Comparison of ENCODE assay signal across 10 cellular contexts in the genomic region with DNA sequence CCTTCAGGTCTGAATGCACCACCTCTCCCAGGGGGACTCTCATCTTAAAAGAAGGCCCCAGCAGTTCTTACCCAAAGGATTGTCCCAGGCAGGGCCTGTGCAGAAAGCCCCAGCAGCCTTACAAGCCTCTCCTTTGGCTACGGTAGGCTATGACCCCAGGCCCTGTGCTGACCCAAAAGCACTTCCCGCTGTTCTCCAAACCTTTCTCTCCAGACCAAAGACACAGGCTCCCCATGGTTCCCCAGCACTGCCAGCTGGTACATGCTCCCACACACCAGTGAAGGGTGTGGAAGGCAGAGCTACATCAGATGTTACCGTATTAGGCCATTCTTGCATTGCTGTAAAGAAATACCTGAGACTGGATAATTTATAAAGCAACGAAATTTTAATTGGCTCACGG. TPM values are rescaled to one million over a fixed set of nuclear protein-coding genes. Genes with fewer than 3 reads are reported as not detected.
DNase-seq lines count a peak whose midpoint lies in the region; ATAC-seq and TF ChIP-seq lines count a peak whose summit lies in the region.
"Had no signal": no experiment of that assay in that cellular context is flagged by ENCODE, and none has a peak within 500 bp of the region (broad histone marks: within the 10 kb centered on the region; RNA-seq: fewer than 3 reads in every experiment).

No MANE protein-coding gene starts in this region.

- H3K27me3 Mint-ChIP-seq in activated naive CD4-positive, alpha-beta T cell treated with anti-CD3 and anti-CD28 coated beads for 36 hours (ENCODE audit: low read depth): no peaks in the 10 kb centered on the region
- no peaks in the 10 kb centered on the region for H3K27me3 Mint-ChIP-seq in activated CD8-positive, alpha-beta T cell treated with anti-CD3 and anti-CD28 coated beads for 36 hours

- H3K36me3 ChIP-seq in lower lobe of right lung: no peaks in the 10 kb centered on the region
- H3K36me3 ChIP-seq in vagina: no peaks in the 10 kb centered on the region

- peaks cover 8% of the 10 kb centered on the region for H3K36me3 Mint-ChIP-seq in activated naive CD4-positive, alpha-beta T cell treated with anti-CD3 and anti-CD28 coated beads for 36 hours (ENCODE audit: low read depth)
- peaks cover 22% of the 10 kb centered on the region for H3K36me3 Mint-ChIP-seq in activated CD8-positive, alpha-beta T cell treated with anti-CD3 and anti-CD28 coated beads for 36 hours (ENCODE audit: low read depth)

- POLR2A ChIA-PET in activated CD8-positive, alpha-beta T cell treated with anti-CD3 and anti-CD28 coated beads for 36 hours (lab: Charles Lee): interaction anchor here (0.6 to 5.2 kb wide), 15 partner anchors 9 to 181 kb away, joined by 3 to 90 read pairs (median 4); a partner anchor contains a TSS

- H3K9me3 ChIP-seq in lower lobe of right lung: no peaks in the 10 kb centered on the region
- no peaks in the 10 kb centered on the region for H3K9me3 ChIP-seq in vagina

- H3K4me1 Mint-ChIP-seq in activated naive CD4-positive, alpha-beta T cell treated with anti-CD3 and anti-CD28 coated beads for 36 hours (ENCODE audit: low read depth): peaks cover 81% of the 10 kb centered on the region
- peaks cover 82% of the 10 kb centered on the region for H3K4me1 Mint-ChIP-seq in activated CD8-positive, alpha-beta T cell treated with anti-CD3 and anti-CD28 coated beads for 36 hours (ENCODE audit: low read depth)

- peaks cover 52% of the 10 kb centered on the region for H3K4me1 ChIP-seq in lower lobe of right lung
- H3K4me1 ChIP-seq in vagina: peaks cover 29% of the 10 kb centered on the region

- intact Hi-C loops in activated naive CD4-positive, alpha-beta T cell treated with anti-CD3 and anti-CD28 coated beads for 36 hours (cut with micrococcal nuclease): loop anchor here (1.0 to 2.0 kb wide), 7 partner anchors 8 to 156 kb away; a partner anchor contains a TSS
- intact Hi-C loops in activated CD8-positive, alpha-beta T cell treated with anti-CD3 and anti-CD28 coated beads for 36 hours (cut with micrococcal nuclease): loop anchor here (5.0 kb wide), 2 partner anchors 34 to 71 kb away; a partner anchor contains a TSS
- intact Hi-C loops in lower lobe of right lung (cut with DNase I) (no loop called here), vagina (cut with DNase I) (no loop called here)

- H3K4me3 ChIP-seq in lower lobe of right lung (no peak overlapping the region), vagina (no peak overlapping the region)

- TF ChIP-seq CTCF in activated CD8-positive, alpha-beta T cell treated with anti-CD3 and anti-CD28 coated beads for 36 hours (IDR thresholded peaks at IDR 0.05): no peak
- TF ChIP-seq CTCF in lower lobe of right lung (IDR thresholded peaks at IDR 0.05) (no peak), vagina (IDR thresholded peaks at IDR 0.05) (no peak)

- H3K27ac ChIP-seq in lower lobe of right lung (peak overlapping the region; percentile 67), vagina (peak overlapping the region; percentile 75)

- no peak for ATAC-seq in activated CD8-positive, alpha-beta T cell treated with anti-CD3 and anti-CD28 coated beads for 36 hours
- peak in 1 of 2 donors; percentile 4 for ATAC-seq in lower lobe of right lung
- no peak for ATAC-seq in GM21786 (IDR thresholded peaks at IDR 0.05; ENCODE audit: unreplicated experiment)
- ATAC-seq in HG02610 (IDR thresholded peaks at IDR 0.05; ENCODE audit: unreplicated experiment): no peak

- H3K27ac Mint-ChIP-seq in activated naive CD4-positive, alpha-beta T cell treated with anti-CD3 and anti-CD28 coated beads for 36 hours: peak overlapping the region; percentile 71
- H3K27ac Mint-ChIP-seq in activated CD8-positive, alpha-beta T cell treated with anti-CD3 and anti-CD28 coated beads for 36 hours: peak overlapping the region; percentile 99

- CTCF ChIA-PET in activated naive CD4-positive, alpha-beta T cell treated with anti-CD3 and anti-CD28 coated beads for 36 hours (lab: Charles Lee): interaction anchor here (0.8 to 2.4 kb wide), 7 partner anchors 14 to 155 kb away, joined by 3 to 14 read pairs (median 4); no protein-coding TSS in a partner anchor
- CTCF ChIA-PET in activated CD8-positive, alpha-beta T cell treated with anti-CD3 and anti-CD28 coated beads for 36 hours (lab: Charles Lee): interaction anchor here (1.0 to 3.9 kb wide), 7 partner anchors 9 to 103 kb away, joined by 3 to 24 read pairs (median 5); no protein-coding TSS in a partner anchor

- H3K4me3 Mint-ChIP-seq in activated naive CD4-positive, alpha-beta T cell treated with anti-CD3 and anti-CD28 coated beads for 36 hours: peak overlapping the region; percentile 79
- H3K4me3 Mint-ChIP-seq in activated CD8-positive, alpha-beta T cell treated with anti-CD3 and anti-CD28 coated beads for 36 hours: peak overlapping the region; percentile 76

- DNase-seq in activated naive CD4-positive, alpha-beta T cell treated with anti-CD3 and anti-CD28 coated beads for 36 hours: no peak
- DNase-seq in activated naive CD4-positive, alpha-beta T cell treated with anti-CD3 and anti-CD28 coated beads, Interleukin-2, amount 50 U/mL, for 16 hours: no peak
- no peak for DNase-seq in activated CD8-positive, alpha-beta T cell treated with anti-CD3 and anti-CD28 coated beads for 36 hours
- no peak for DNase-seq in lower lobe of right lung
- no peak for DNase-seq in vagina (ENCODE audit: extremely low spot score in 2 of 2)
- DNase-seq in T1000 (lab: John Stamatoyannopoulos, UW): no peak
- DNase-seq: NCI-H2227 treated with DMSO at 0.1 percent for 48 hours, nucleus accumbens had no signal

- peaks cover 12% of the 10 kb centered on the region for H3K9me3 Mint-ChIP-seq in activated naive CD4-positive, alpha-beta T cell treated with anti-CD3 and anti-CD28 coated beads for 36 hours
- H3K9me3 Mint-ChIP-seq in activated CD8-positive, alpha-beta T cell treated with anti-CD3 and anti-CD28 coated beads for 36 hours: peaks cover 16% of the 10 kb centered on the region

- TF ChIP-seq POLR2A in vagina (IDR thresholded peaks at IDR 0.05): no peak

- no peaks in the 10 kb centered on the region for H3K27me3 ChIP-seq in lower lobe of right lung (ENCODE audit: low read depth)
- H3K27me3 ChIP-seq in vagina: no peaks in the 10 kb centered on the region

RNA-seq across cellular contexts. Expression of a gene that starts 35.4 kb away (rescaled TPM):
- 10 to 100 TPM; 71.4 to 75.3 TPM for total RNA-seq in activated naive CD4-positive, alpha-beta T cell treated with anti-CD3 and anti-CD28 coated beads for 36 hours
- 100 to 1,000 TPM; 127 to 130 TPM for total RNA-seq in activated CD8-positive, alpha-beta T cell treated with anti-CD3 and anti-CD28 coated beads for 36 hours
- total RNA-seq in lower lobe of right lung (137 TPM), vagina (28.0 TPM)

Comparison
In these comparisons a context has a peak if more than half of its experiments do, and no peak if none do; other contexts are left out.
1. intact Hi-C loops: an anchor here in activated naive CD4-positive, alpha-beta T cell treated with anti-CD3 and anti-CD28 coated beads for 36 hours (1.0 to 2.0 kb wide) and activated CD8-positive, alpha-beta T cell treated with anti-CD3 and anti-CD28 coated beads for 36 hours (5.0 kb wide); none called in lower lobe of right lung and vagina.